8 cellular contexts compared by ENCODE assay signal in genomic region chr11:67732045-67732787, GRCh38. TPM values are rescaled to one million over a fixed set of nuclear protein-coding genes. Genes with fewer than 3 reads are reported as not detected.
A peak's percentile ranks its signal among the peaks of the same experiment; 100 is the strongest.
DNase-seq lines count a peak whose midpoint lies in the region; ATAC-seq and TF ChIP-seq lines count a peak whose summit lies in the region.

No MANE protein-coding gene starts in this region.

- no peak for ATAC-seq in GM18519 (IDR thresholded peaks at IDR 0.05; ENCODE audit: low FRiP score, unreplicated experiment)

- no peaks in the 10 kb centered on the region for H3K27me3 ChIP-seq in MM.1S (replicated peaks; ENCODE audit: insufficient read depth, low read length)
- H3K27me3 ChIP-seq in ascending aorta = no peaks in the 10 kb centered on the region

- no peak overlapping the region for H3K4me3 ChIP-seq in MM.1S (ENCODE audit: low read length)
- no peak overlapping the region for H3K4me3 ChIP-seq in ascending aorta

- H3K9ac ChIP-seq in MM.1S (ENCODE audit: low read length) = no peak overlapping the region

- TF ChIP-seq CTCF in MM.1S (IDR thresholded peaks at IDR 0.05; ENCODE audit: low read length) = peak; percentile 21; the same call in 1 of the 2 replicates
- no peak for TF ChIP-seq CTCF in ascending aorta (IDR thresholded peaks at IDR 0.05)

- H3K4me1 ChIP-seq in MM.1S (ENCODE audit: low read length) (no peaks in the 10 kb centered on the region), ascending aorta (no peaks in the 10 kb centered on the region)

- H3K36me3 ChIP-seq in MM.1S (replicated peaks; ENCODE audit: insufficient read depth, low read length) (no peaks in the 10 kb centered on the region), ascending aorta (no peaks in the 10 kb centered on the region)

- DNase-seq in DMS153 treated with DMSO at 0.1 percent for 48 hours (lab: John Stamatoyannopoulos, UW; ENCODE audit: unreplicated experiment) (peak; percentile 10), MM.1S (no peak), activated T-cell treated with anti-CD3 and anti-CD28 coated beads for 1 hour (ENCODE audit: low read depth) (peak; percentile 49), head of caudate nucleus (peak in 36 of 42 donors; percentile 3 to 72 (median 28)), middle frontal gyrus (ENCODE audit: extremely low spot score, low spot score) (no peak), ascending aorta (ENCODE audit: low spot score in 2 of 2) (no peak)
- peak; percentile 9 to 32 for DNase-seq in stimulated activated CD8-positive, alpha-beta memory T cell treated with anti-CD3 and anti-CD28 coated beads, Interleukin-2, amount 100 ng/mL, for 48 hours (ENCODE audit: low read depth in 2 of 2)

- H3K79me2 ChIP-seq in MM.1S (ENCODE audit: low read length) = no peaks in the 10 kb centered on the region

- H3K4me2 ChIP-seq in MM.1S (ENCODE audit: low read depth, low read length) = no peak overlapping the region

- no peak overlapping the region for H2AFZ ChIP-seq in MM.1S (ENCODE audit: low read length)

- intact Hi-C loops in head of caudate nucleus (cut with DNase I) (no loop called here), ascending aorta (cut with DNase I) (no loop called here)

- no peak overlapping the region for H3K27ac ChIP-seq in MM.1S (ENCODE audit: low read length)
- no peak overlapping the region for H3K27ac ChIP-seq in ascending aorta

- H4K20me1 ChIP-seq in MM.1S (ENCODE audit: insufficient read depth, low read length) = no peaks in the 10 kb centered on the region

- no peaks in the 10 kb centered on the region for H3F3A ChIP-seq in MM.1S (ENCODE audit: insufficient read depth, low read length)

- no peaks in the 10 kb centered on the region for H3K9me2 ChIP-seq in MM.1S (replicated peaks; ENCODE audit: insufficient read depth, low read length)

- H3K9me3 ChIP-seq in MM.1S (replicated peaks; ENCODE audit: insufficient read depth, low read length) (no peaks in the 10 kb centered on the region), ascending aorta (no peaks in the 10 kb centered on the region)

RNA-seq across cellular contexts. Expression of gene ALDH3B2, which starts 57.8 kb away (rescaled TPM):
- total RNA-seq in ascending aorta = not detected

Comparison
In these comparisons a context has a peak if more than half of its experiments do, and no peak if none do; other contexts are left out.
1. DNase-seq: peak in DMS153 treated with DMSO at 0.1 percent for 48 hours (single experiment), activated T-cell treated with anti-CD3 and anti-CD28 coated beads for 1 hour (single experiment), head of caudate nucleus (36 of 42) and stimulated activated CD8-positive, alpha-beta memory T cell treated with anti-CD3 and anti-CD28 coated beads, Interleukin-2, amount 100 ng/mL, for 48 hours (2 of 2); none in MM.1S (single experiment), middle frontal gyrus (single experiment) and ascending aorta (0 of 2).